ENCODE assay signal across 2 cellular contexts in the genomic region with DNA sequence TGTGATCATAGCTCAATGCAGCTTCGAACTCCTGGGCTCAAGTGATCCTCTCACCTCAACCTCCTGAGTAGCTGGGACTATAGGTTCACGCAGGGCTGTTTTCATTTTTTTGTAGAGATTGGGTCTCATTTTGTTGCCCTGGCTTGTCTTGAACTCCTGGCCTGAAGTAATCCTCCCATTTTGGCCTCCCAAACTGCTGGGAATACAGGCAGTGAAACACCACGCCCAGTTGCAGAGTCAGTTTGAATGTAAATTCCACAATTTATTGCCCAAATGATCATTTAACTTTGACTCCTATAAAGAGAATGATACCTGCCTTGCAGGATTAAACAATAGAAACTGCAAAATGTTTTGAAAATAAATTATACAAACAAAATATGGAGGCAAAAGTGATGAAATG.
TF ChIP-seq lines count a peak whose summit lies in the region.

No MANE protein-coding gene starts in this region.

TF ChIP-seq in GM23338, 12 proteins besides CTCF, POLR2A, EP300 and RAD21 (continued from another document):
- TF ChIP-seq NANOG (IDR thresholded peaks at IDR 0.05; ENCODE audit: borderline replicate concordance) (no peak), ZNF331 (CRISPR knock-in tag; IDR thresholded peaks at IDR 0.05; ENCODE audit: low read depth) (no peak), EZH2phosphoT487 (IDR thresholded peaks at IDR 0.05; ENCODE audit: unreplicated experiment) (no peak), STAT1 (IDR thresholded peaks at IDR 0.05; ENCODE audit: unreplicated experiment) (no peak), CREB1 (CRISPR knock-in tag; IDR thresholded peaks at IDR 0.05; ENCODE audit: low read depth) (no peak), JUNB (IDR thresholded peaks at IDR 0.05; ENCODE audit: unreplicated experiment) (no peak), EZH2 (IDR thresholded peaks at IDR 0.05; ENCODE audit: low read depth, unreplicated experiment) (no peak), ZNF114 (CRISPR knock-in tag; IDR thresholded peaks at IDR 0.05) (no peak)
- TF ChIP-seq, protein P1, sequence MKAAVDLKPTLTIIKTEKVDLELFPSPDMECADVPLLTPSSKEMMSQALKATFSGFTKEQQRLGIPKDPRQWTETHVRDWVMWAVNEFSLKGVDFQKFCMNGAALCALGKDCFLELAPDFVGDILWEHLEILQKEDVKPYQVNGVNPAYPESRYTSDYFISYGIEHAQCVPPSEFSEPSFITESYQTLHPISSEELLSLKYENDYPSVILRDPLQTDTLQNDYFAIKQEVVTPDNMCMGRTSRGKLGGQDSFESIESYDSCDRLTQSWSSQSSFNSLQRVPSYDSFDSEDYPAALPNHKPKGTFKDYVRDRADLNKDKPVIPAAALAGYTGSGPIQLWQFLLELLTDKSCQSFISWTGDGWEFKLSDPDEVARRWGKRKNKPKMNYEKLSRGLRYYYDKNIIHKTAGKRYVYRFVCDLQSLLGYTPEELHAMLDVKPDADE (IDR thresholded peaks at IDR 0.05), result no peak
- TF ChIP-seq, protein P2, sequence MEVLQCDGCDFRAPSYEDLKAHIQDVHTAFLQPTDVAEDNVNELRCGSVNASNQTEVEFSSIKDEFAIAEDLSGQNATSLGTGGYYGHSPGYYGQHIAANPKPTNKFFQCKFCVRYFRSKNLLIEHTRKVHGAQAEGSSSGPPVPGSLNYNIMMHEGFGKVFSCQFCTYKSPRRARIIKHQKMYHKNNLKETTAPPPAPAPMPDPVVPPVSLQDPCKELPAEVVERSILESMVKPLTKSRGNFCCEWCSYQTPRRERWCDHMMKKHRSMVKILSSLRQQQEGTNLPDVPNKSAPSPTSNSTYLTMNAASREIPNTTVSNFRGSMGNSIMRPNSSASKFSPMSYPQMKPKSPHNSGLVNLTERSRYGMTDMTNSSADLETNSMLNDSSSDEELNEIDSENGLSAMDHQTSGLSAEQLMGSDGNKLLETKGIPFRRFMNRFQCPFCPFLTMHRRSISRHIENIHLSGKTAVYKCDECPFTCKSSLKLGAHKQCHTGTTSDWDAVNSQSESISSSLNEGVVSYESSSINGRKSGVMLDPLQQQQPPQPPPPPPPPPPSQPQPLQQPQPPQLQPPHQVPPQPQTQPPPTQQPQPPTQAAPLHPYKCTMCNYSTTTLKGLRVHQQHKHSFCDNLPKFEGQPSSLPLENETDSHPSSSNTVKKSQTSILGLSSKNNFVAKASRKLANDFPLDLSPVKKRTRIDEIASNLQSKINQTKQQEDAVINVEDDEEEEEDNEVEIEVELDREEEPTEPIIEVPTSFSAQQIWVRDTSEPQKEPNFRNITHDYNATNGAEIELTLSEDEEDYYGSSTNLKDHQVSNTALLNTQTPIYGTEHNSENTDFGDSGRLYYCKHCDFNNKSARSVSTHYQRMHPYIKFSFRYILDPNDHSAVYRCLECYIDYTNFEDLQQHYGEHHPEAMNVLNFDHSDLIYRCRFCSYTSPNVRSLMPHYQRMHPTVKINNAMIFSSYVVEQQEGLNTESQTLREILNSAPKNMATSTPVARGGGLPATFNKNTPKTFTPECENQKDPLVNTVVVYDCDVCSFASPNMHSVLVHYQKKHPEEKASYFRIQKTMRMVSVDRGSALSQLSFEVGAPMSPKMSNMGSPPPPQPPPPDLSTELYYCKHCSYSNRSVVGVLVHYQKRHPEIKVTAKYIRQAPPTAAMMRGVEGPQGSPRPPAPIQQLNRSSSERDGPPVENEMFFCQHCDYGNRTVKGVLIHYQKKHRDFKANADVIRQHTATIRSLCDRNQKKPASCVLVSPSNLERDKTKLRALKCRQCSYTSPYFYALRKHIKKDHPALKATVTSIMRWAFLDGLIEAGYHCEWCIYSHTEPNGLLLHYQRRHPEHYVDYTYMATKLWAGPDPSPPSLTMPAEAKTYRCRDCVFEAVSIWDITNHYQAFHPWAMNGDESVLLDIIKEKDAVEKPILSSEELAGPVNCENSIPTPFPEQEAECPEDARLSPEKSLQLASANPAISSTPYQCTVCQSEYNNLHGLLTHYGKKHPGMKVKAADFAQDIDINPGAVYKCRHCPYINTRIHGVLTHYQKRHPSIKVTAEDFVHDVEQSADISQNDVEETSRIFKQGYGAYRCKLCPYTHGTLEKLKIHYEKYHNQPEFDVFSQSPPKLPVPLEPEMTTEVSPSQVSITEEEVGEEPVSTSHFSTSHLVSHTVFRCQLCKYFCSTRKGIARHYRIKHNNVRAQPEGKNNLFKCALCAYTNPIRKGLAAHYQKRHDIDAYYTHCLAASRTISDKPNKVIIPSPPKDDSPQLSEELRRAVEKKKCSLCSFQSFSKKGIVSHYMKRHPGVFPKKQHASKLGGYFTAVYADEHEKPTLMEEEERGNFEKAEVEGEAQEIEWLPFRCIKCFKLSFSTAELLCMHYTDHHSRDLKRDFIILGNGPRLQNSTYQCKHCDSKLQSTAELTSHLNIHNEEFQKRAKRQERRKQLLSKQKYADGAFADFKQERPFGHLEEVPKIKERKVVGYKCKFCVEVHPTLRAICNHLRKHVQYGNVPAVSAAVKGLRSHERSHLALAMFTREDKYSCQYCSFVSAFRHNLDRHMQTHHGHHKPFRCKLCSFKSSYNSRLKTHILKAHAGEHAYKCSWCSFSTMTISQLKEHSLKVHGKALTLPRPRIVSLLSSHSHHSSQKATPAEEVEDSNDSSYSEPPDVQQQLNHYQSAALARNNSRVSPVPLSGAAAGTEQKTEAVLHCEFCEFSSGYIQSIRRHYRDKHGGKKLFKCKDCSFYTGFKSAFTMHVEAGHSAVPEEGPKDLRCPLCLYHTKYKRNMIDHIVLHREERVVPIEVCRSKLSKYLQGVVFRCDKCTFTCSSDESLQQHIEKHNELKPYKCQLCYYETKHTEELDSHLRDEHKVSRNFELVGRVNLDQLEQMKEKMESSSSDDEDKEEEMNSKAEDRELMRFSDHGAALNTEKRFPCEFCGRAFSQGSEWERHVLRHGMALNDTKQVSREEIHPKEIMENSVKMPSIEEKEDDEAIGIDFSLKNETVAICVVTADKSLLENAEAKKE (CRISPR knock-in tag; IDR thresholded peaks at IDR 0.05), result no peak

TF ChIP-seq in WTC11, 78 proteins besides CTCF, POLR2A, EP300 and RAD21 (continued from another document):
- TF ChIP-seq, protein P3, sequence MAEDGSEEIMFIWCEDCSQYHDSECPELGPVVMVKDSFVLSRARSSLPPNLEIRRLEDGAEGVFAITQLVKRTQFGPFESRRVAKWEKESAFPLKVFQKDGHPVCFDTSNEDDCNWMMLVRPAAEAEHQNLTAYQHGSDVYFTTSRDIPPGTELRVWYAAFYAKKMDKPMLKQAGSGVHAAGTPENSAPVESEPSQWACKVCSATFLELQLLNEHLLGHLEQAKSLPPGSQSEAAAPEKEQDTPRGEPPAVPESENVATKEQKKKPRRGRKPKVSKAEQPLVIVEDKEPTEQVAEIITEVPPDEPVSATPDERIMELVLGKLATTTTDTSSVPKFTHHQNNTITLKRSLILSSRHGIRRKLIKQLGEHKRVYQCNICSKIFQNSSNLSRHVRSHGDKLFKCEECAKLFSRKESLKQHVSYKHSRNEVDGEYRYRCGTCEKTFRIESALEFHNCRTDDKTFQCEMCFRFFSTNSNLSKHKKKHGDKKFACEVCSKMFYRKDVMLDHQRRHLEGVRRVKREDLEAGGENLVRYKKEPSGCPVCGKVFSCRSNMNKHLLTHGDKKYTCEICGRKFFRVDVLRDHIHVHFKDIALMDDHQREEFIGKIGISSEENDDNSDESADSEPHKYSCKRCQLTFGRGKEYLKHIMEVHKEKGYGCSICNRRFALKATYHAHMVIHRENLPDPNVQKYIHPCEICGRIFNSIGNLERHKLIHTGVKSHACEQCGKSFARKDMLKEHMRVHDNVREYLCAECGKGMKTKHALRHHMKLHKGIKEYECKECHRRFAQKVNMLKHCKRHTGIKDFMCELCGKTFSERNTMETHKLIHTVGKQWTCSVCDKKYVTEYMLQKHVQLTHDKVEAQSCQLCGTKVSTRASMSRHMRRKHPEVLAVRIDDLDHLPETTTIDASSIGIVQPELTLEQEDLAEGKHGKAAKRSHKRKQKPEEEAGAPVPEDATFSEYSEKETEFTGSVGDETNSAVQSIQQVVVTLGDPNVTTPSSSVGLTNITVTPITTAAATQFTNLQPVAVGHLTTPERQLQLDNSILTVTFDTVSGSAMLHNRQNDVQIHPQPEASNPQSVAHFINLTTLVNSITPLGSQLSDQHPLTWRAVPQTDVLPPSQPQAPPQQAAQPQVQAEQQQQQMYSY (CRISPR knock-in tag; IDR thresholded peaks at IDR 0.05), result no peak
